ENCODE assay signal across 8 cellular contexts in genomic region chr10:110207805-110208613, GRCh38. TPM values are rescaled to one million over a fixed set of nuclear protein-coding genes. Genes with fewer than 3 reads are reported as not detected.
DNase-seq lines count a peak whose midpoint lies in the region; ATAC-seq and TF ChIP-seq lines count a peak whose summit lies in the region.

No MANE protein-coding gene starts in this region.

- H3K27ac ChIP-seq in BLaER1 treated with 17β-estradiol and CSF1 and Interleukin-3, amounts not matched to agents 10 nM and 100 nM = peak overlapping the region; percentile 45 to 81 (median 66)

- no peaks in the 10 kb centered on the region for H3K9me3 ChIP-seq in BLaER1 treated with 17β-estradiol and CSF1 and Interleukin-3, amounts not matched to agents 10 nM and 100 nM (replicated peaks in 1 of 11)

- DNase-seq in H7 (peak; percentile 87), NOMO-1 treated with dmso at 0.1 percent for 144 hours (lab: John Stamatoyannopoulos, UW; ENCODE audit: unreplicated experiment) (peak; percentile 25), activated T-helper 1 cell treated with Interleukin-2 at 50 U/mL for 16 hours (ENCODE audit: low read depth) (peak; percentile 30), fibroblast of the aortic adventitia (ENCODE audit: low read depth) (peak; percentile 41), omental fat pad (ENCODE audit: low spot score) (no peak), amniotic stem cell (lab: John Stamatoyannopoulos, UW) (no peak)

- H4K20me1 ChIP-seq in BLaER1 treated with 17β-estradiol and CSF1 and Interleukin-3, amounts not matched to agents 10 nM and 100 nM = peaks cover 0 to 5% (median 0%) of the 10 kb centered on the region in 11 experiments; a peak in 4 of 22 replicates

- ATAC-seq in omental fat pad (ENCODE audit: low FRiP score) (peak; percentile 0), HG03095 (IDR thresholded peaks at IDR 0.05; ENCODE audit: unreplicated experiment) (no peak)

- TF ChIP-seq CTCF in fibroblast of the aortic adventitia (IDR thresholded peaks at IDR 0.05; ENCODE audit: insufficient read depth, low read length) = no peak
- no peak for TF ChIP-seq CTCF in omental fat pad (IDR thresholded peaks at IDR 0.05)

- peak overlapping the region; percentile 85 to 100 (median 97) for H3K4me2 ChIP-seq in BLaER1 treated with 17β-estradiol and CSF1 and Interleukin-3, amounts not matched to agents 10 nM and 100 nM

- peak overlapping the region; percentile 73 to 89 (median 82) for H3K9ac ChIP-seq in BLaER1 treated with 17β-estradiol and CSF1 and Interleukin-3, amounts not matched to agents 10 nM and 100 nM

- no peaks in the 10 kb centered on the region for H3K36me3 ChIP-seq in BLaER1 treated with 17β-estradiol and CSF1 and Interleukin-3, amounts not matched to agents 10 nM and 100 nM
- H3K36me3 ChIP-seq in H7 (replicated peaks; ENCODE audit: control insufficient read depth, insufficient read depth, low read length) = no peaks in the 10 kb centered on the region

- H3K4me3 ChIP-seq in BLaER1 treated with 17β-estradiol and CSF1 and Interleukin-3, amounts not matched to agents 10 nM and 100 nM = peak overlapping the region; percentile 67 to 84 (median 74)
- H3K4me3 ChIP-seq in H7 (ENCODE audit: insufficient read depth, low read depth, low read length) (peak overlapping the region; percentile 53), fibroblast of the aortic adventitia (ENCODE audit: low read depth, low read length) (peak overlapping the region; percentile 71)

- H3K27me3 ChIP-seq in BLaER1 treated with 17β-estradiol and CSF1 and Interleukin-3, amounts not matched to agents 10 nM and 100 nM = no peaks in the 10 kb centered on the region
- H3K27me3 ChIP-seq in H7 (ENCODE audit: control insufficient read depth, insufficient read depth, low read length) = peaks cover 69% of the 10 kb centered on the region

- peaks cover 23 to 28% (median 25%) of the 10 kb centered on the region in 10 experiments for H3K4me1 ChIP-seq in BLaER1 treated with 17β-estradiol and CSF1 and Interleukin-3, amounts not matched to agents 10 nM and 100 nM

RNA-seq across cellular contexts. Expression of gene MXI1, which starts 0.6 kb away (rescaled TPM):
- 9.2 and 10.3 TPM in 2 replicates for total RNA-seq in H7 (2014; rRNA removed; shearing (Covaris generic))
- total RNA-seq in fibroblast of the aortic adventitia (ENCODE audit: low replicate concordance) (20.3 and 32.7 TPM in 2 replicates), omental fat pad (10 to 100 TPM; 32.3 to 40.0 (median 36.4) TPM)

Comparison
In these comparisons a context has a peak if more than half of its experiments do, and no peak if none do; other contexts are left out.
1. DNase-seq: peak in H7 (single experiment), NOMO-1 treated with dmso at 0.1 percent for 144 hours (single experiment), activated T-helper 1 cell treated with Interleukin-2 at 50 U/mL for 16 hours (single experiment) and fibroblast of the aortic adventitia (single experiment); none in omental fat pad (single experiment) and amniotic stem cell (single experiment).
2. Peak in every context shown above with its lines, with median percentiles within 50 percentile points of each other: H3K4me3 ChIP-seq.